ENCODE assay signal across 8 cellular contexts in the genomic region with DNA sequence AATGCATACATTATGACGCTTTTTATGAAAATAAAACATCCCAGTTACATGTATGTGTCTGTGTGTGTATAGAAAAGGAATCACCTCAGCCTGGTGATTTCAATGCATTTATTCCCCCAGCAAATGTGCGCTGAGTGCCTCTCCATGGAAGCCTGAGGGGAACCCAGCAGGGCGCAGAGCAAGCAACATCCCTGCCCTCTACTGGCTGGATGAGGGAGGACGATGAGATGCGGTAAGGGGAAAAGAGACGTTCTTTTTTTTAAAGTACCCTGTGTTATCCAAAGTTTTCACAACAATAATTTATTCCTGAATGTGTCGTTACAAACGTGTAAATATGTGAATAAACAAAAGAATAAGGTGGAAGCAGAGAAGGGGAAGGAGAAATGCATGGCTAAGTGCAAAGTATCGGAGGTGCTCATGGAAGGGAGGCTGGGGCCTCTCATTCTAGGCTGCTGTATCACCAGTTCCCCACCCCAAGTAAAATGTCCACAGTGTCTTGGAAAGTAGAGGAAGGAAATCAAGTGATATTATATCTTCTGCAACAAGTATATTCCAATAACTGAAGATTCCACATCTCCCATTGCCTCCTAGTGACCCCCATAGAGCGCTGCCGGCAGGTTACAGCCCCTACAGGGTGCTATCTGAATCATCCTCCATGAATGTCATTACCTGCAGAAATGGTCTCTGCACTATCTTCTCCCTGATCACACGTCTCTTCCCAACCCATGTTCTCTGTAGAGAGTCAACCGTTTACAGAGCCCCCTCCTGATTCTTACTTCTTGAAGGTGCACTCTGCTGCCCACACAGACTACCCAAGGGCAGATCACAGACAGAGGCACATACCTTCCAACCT. TPM values are rescaled to one million over a fixed set of nuclear protein-coding genes. Genes with fewer than 3 reads are reported as not detected.
DNase-seq lines count a peak whose midpoint lies in the region; ATAC-seq and TF ChIP-seq lines count a peak whose summit lies in the region.

No MANE protein-coding gene starts in this region.

- in situ Hi-C loops in SK-MEL-5 (cut with HindIII; ENCODE audit: low pct_unique_long_range_greater_than_20kb, low sequenced_read_pairs) = no loop called here

- H3K4me1 ChIP-seq in parathyroid adenoma = peaks cover 34% of the 10 kb centered on the region

- H3K27me3 ChIP-seq in parathyroid adenoma (ENCODE audit: control insufficient read depth, insufficient read depth, low read length) = no peaks in the 10 kb centered on the region

- peak; percentile 61 for TF ChIP-seq CTCF in parathyroid adenoma (IDR thresholded peaks at IDR 0.05)

- H3K27ac ChIP-seq in parathyroid adenoma = peak overlapping the region; percentile 81

- no peak overlapping the region for H3K4me3 ChIP-seq in parathyroid adenoma (ENCODE audit: low read depth, low read length)

- ATAC-seq in Right ventricle myocardium inferior (peak; percentile 45), HG02885 (IDR thresholded peaks at IDR 0.05; ENCODE audit: poor library complexity, unreplicated experiment) (peak; percentile 84)

- DNase-seq in Right ventricle myocardium inferior (ENCODE audit: missing footprints) (no peak), cardiac septum (ENCODE audit: low spot score) (no peak), SK-MEL-5 (ENCODE audit: low read depth, low spot score) (peak; percentile 61), fibroblast of gingiva (ENCODE audit: low read depth) (peak; percentile 29), NCI-H2081 treated with DMSO at 0.1 percent for 48 hours (lab: John Stamatoyannopoulos, UW) (no peak), NK-92 (lab: John Stamatoyannopoulos, UW; ENCODE audit: unreplicated experiment) (no peak)

- H3K9me3 ChIP-seq in parathyroid adenoma (ENCODE audit: control insufficient read depth, low read length) = no peaks in the 10 kb centered on the region

- no peaks in the 10 kb centered on the region for H3K36me3 ChIP-seq in parathyroid adenoma (ENCODE audit: control insufficient read depth, insufficient read depth, low read length)

- intact Hi-C loops in Right ventricle myocardium inferior (cut with DNase I) = no loop called here
- intact Hi-C loops in cardiac septum (cut with DNase I) = no loop called here

- H3K4me2 ChIP-seq in parathyroid adenoma (ENCODE audit: low read length) = peak overlapping the region; percentile 27

- H2AFZ ChIP-seq in parathyroid adenoma = no peak overlapping the region

- H3K9ac ChIP-seq in parathyroid adenoma = no peak overlapping the region

- no peaks in the 10 kb centered on the region for H3K79me2 ChIP-seq in parathyroid adenoma

RNA-seq across cellular contexts. Expression of gene ABLIM3, which starts 13.0 kb away (rescaled TPM):
- 134 TPM for total RNA-seq in Right ventricle myocardium inferior
- 118 TPM for total RNA-seq in cardiac septum
- 0.43 and 0.58 TPM in 2 replicates for total RNA-seq in SK-MEL-5 (2014; rRNA removed; shearing (Covaris generic))
- polyA plus RNA-seq in SK-MEL-5 (2015; cell fraction: cytosol; rRNA removed) = 0.69 and 0.94 TPM in 2 replicates
- polyA plus RNA-seq in SK-MEL-5 (2015; cell fraction: nucleus; rRNA removed) = 0.58 and 1.3 TPM in 2 replicates

Comparison
In these comparisons a context has a peak if more than half of its experiments do, and no peak if none do; other contexts are left out.
1. DNase-seq: peak in SK-MEL-5 (single experiment) and fibroblast of gingiva (single experiment); none in Right ventricle myocardium inferior (single experiment), cardiac septum (single experiment), NCI-H2081 treated with DMSO at 0.1 percent for 48 hours (single experiment) and NK-92 (single experiment).
2. RNA of gene ABLIM3, which starts 13.0 kb away (total RNA-seq): 134 TPM in Right ventricle myocardium inferior (single experiment) and 118 TPM in cardiac septum (single experiment); 0.43 to 0.58 TPM in SK-MEL-5; every median in the first group is over 10 times any median in the second.